In genomic region chr11:64856382-64857227, GRCh38 we compare ENCODE assay signal across 1 cellular context.
A peak's percentile ranks its signal among the peaks of the same experiment; 100 is the strongest.
TF ChIP-seq lines count a peak whose summit lies in the region.

No MANE protein-coding gene starts in this region.

TF ChIP-seq in A549, 52 proteins besides CTCF, POLR2A, EP300 and RAD21 (continued from another document):
- TF ChIP-seq NPAS2 (CRISPR knock-in tag; IDR thresholded peaks at IDR 0.05; ENCODE audit: borderline replicate concordance) (0 out of 2 replicates have a peak, but pooled peaks have one; percentile 35), SMC3 (IDR thresholded peaks at IDR 0.05) (peak; percentile 26; the same call in 1 of the 3 replicates), HOXA7 (CRISPR knock-in tag; IDR thresholded peaks at IDR 0.05) (0 out of 2 replicates have a peak, but pooled peaks have one; percentile 52), HEYL (CRISPR knock-in tag; IDR thresholded peaks at IDR 0.05) (peak; percentile 68), ZSCAN20 (CRISPR knock-in tag; IDR thresholded peaks at IDR 0.05) (0 out of 2 replicates have a peak, but pooled peaks have one; percentile 46), FOSL2 (IDR thresholded peaks at IDR 0.05) (peak; percentile 55; the same call in 1 of the 2 replicates), FOSL2 (CRISPR knock-in tag; IDR thresholded peaks at IDR 0.05) (peak; percentile 91), RCOR1 (IDR thresholded peaks at IDR 0.05; ENCODE audit: low read depth, low read length) (no peak), MAX (IDR thresholded peaks at IDR 0.05) (peak; percentile 73; the same call in 1 of the 2 replicates), ATOH8 (CRISPR knock-in tag; IDR thresholded peaks at IDR 0.05; ENCODE audit: low read depth) (peak; percentile 95), JUN (IDR thresholded peaks at IDR 0.05) (peak; percentile 53 to 63; a peak in 2 of 5 replicates), FOXS1 (CRISPR knock-in tag; IDR thresholded peaks at IDR 0.05) (peak; percentile 52; the same call in 1 of the 2 replicates), HOXB5 (CRISPR knock-in tag; IDR thresholded peaks at IDR 0.05) (peak; percentile 81)
